In the genomic region with DNA sequence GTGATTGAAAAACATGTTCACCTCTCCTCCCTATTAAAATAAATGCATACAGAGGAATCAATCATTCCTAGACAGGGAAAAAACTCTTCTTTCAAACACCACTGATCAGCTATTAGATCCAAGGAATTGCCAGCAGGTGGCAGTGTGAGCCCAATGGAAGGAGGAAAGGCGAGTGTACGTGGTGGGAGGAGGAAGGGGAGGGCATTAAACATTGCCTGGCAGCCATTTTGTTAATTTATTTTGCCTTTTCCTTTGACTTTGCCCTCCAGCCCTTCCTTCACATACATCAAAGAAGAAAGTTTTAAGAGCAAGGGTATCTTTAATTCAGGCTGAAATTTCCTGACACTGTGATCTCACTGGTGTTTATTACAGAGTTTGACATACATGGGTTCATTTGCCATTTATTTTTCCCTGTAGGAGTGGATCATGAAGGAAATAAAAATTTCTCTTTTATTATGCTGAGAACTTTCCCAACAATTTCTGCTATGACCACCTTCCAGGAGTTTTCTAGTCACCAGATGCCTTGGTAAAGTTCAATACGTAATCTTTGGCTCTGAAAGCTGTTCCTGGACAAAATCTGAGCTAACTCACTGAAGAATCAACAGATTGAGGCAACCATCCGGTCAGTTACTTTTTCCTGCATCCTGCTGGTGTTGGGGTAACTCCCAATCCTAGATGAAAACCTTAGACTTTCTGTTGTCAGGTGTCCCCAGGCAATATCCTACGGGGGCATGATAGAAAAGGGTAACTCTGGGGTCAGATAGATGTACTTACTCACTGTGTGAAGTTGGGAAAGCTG, we compare ENCODE assay signal across 9 cellular contexts. TPM values are rescaled to one million over a fixed set of nuclear protein-coding genes. Genes with fewer than 3 reads are reported as not detected.
A peak's percentile ranks its signal among the peaks of the same experiment; 100 is the strongest.
DNase-seq lines count a peak whose midpoint lies in the region; ATAC-seq and TF ChIP-seq lines count a peak whose summit lies in the region.
"Had no signal": no experiment of that assay in that cellular context is flagged by ENCODE, and none has a peak within 500 bp of the region (broad histone marks: within the 10 kb centered on the region; RNA-seq: fewer than 3 reads in every experiment).

No MANE protein-coding gene starts in this region.

- peak; percentile 34 for ATAC-seq in activated naive CD8-positive, alpha-beta T cell treated with anti-CD3 and anti-CD28 coated beads, Interleukin-2, amount 10 ng/mL, durations not matched to agents 7 days and 5 days (ENCODE audit: low read depth)

- intact Hi-C loops in head of caudate nucleus (cut with DNase I): loop anchor here (5.0 to 10.0 kb wide), 2 partner anchors 76 to 438 kb away; a partner anchor contains a TSS
- intact Hi-C loops in testis (cut with DNase I; ENCODE audit: low total_unique reads): loop anchor here (5.0 to 10.0 kb wide), 3 partner anchors 91 to 438 kb away; a partner anchor contains a TSS

- no peaks in the 10 kb centered on the region for H3K9me3 Mint-ChIP-seq in activated naive CD8-positive, alpha-beta T cell treated with anti-CD3 and anti-CD28 coated beads, Interleukin-2, amount 10 ng/mL, durations not matched to agents 7 days and 5 days
- no peaks in the 10 kb centered on the region for H3K9me3 Mint-ChIP-seq in osteocyte (ENCODE audit: unreplicated experiment)

- WGBS in testis, 2 donors: 34 to 35% methylated on average over 5 of the region's 5 CpGs

- TF ChIP-seq CTCF in osteocyte (IDR thresholded peaks at IDR 0.05) (peak; percentile 90), testis (IDR thresholded peaks at IDR 0.05) (peak; percentile 86 to 96 (median 92))

- peak; percentile 89 for DNase-seq in COLO829 (ENCODE audit: low spot score)
- peak; percentile 9 for DNase-seq in GOT3 (lab: John Stamatoyannopoulos, UW)
- DNase-seq in NCI-H1092 (lab: John Stamatoyannopoulos, UW): peak; percentile 87
- peak; percentile 85 for DNase-seq in SKM-1 treated with dmso at 0.1 percent for 144 hours (lab: John Stamatoyannopoulos, UW; ENCODE audit: unreplicated experiment)
- DNase-seq in activated naive CD8-positive, alpha-beta T cell treated with anti-CD3 and anti-CD28 coated beads, Interleukin-2, amount 10 ng/mL, durations not matched to agents 7 days and 5 days: peak; percentile 77
- peak; percentile 74 to 97 (median 91) for DNase-seq in head of caudate nucleus
- peak; percentile 94 for DNase-seq in osteocyte (ENCODE audit: extremely low spot score, unreplicated experiment)
- peak; percentile 96 for DNase-seq in testis

- H3K27me3 ChIP-seq in testis: no peaks in the 10 kb centered on the region

- H3K4me3 ChIP-seq in testis: peak overlapping the region in 1 of 2 donors; percentile 81

- POLR2A ChIA-PET in activated naive CD8-positive, alpha-beta T cell treated with anti-CD3 and anti-CD28 coated beads, Interleukin-2, amount 10 ng/mL, durations not matched to agents 7 days and 5 days (lab: Charles Lee): interaction anchor here (0.6 to 2.2 kb wide), 10 partner anchors 9 to 438 kb away, joined by 3 to 16 read pairs (median 4); a partner anchor contains a TSS

- TF ChIP-seq POLR2A in testis (IDR thresholded peaks at IDR 0.05): no peak

- no peaks in the 10 kb centered on the region for H3K36me3 ChIP-seq in testis (ENCODE audit: low read depth, missing control alignments)

- peaks cover 5% of the 10 kb centered on the region for H3K36me3 Mint-ChIP-seq in activated naive CD8-positive, alpha-beta T cell treated with anti-CD3 and anti-CD28 coated beads, Interleukin-2, amount 10 ng/mL, durations not matched to agents 7 days and 5 days
- no peaks in the 10 kb centered on the region for H3K36me3 Mint-ChIP-seq in osteocyte (ENCODE audit: unreplicated experiment)

- peaks cover 16% of the 10 kb centered on the region for H3K4me1 ChIP-seq in testis

- H3K27me3 Mint-ChIP-seq in activated naive CD8-positive, alpha-beta T cell treated with anti-CD3 and anti-CD28 coated beads, Interleukin-2, amount 10 ng/mL, durations not matched to agents 7 days and 5 days: no peaks in the 10 kb centered on the region
- H3K27me3 Mint-ChIP-seq in osteocyte (ENCODE audit: unreplicated experiment): peaks cover 7% of the 10 kb centered on the region

- peaks cover 25% of the 10 kb centered on the region for H3K4me1 Mint-ChIP-seq in activated naive CD8-positive, alpha-beta T cell treated with anti-CD3 and anti-CD28 coated beads, Interleukin-2, amount 10 ng/mL, durations not matched to agents 7 days and 5 days
- H3K4me1 Mint-ChIP-seq in osteocyte (ENCODE audit: unreplicated experiment): peaks cover 42% of the 10 kb centered on the region

- no peaks in the 10 kb centered on the region for H3K9me3 ChIP-seq in testis

- peak overlapping the region; percentile 84 to 94 for H3K27ac ChIP-seq in testis

- peak overlapping the region; percentile 95 for H3K4me3 Mint-ChIP-seq in activated naive CD8-positive, alpha-beta T cell treated with anti-CD3 and anti-CD28 coated beads, Interleukin-2, amount 10 ng/mL, durations not matched to agents 7 days and 5 days
- peak overlapping the region; percentile 49 for H3K4me3 Mint-ChIP-seq in osteocyte (ENCODE audit: unreplicated experiment)

- H3K27ac Mint-ChIP-seq in activated naive CD8-positive, alpha-beta T cell treated with anti-CD3 and anti-CD28 coated beads, Interleukin-2, amount 10 ng/mL, durations not matched to agents 7 days and 5 days: peak overlapping the region; percentile 97
- peak overlapping the region; percentile 93 for H3K27ac Mint-ChIP-seq in osteocyte (ENCODE audit: unreplicated experiment)

RNA-seq across cellular contexts. Expression of a gene that starts 1.9 kb away (rescaled TPM):
- 1 to 10 TPM; 8.0 to 8.2 TPM for total RNA-seq in activated naive CD8-positive, alpha-beta T cell treated with anti-CD3 and anti-CD28 coated beads, Interleukin-2, amount 10 ng/mL, durations not matched to agents 7 days and 5 days
- total RNA-seq in osteocyte (7.6 and 8.5 TPM in 2 replicates), testis (1 to 10 TPM; 5.8 to 5.9 TPM)
- 5.7 TPM for polyA plus RNA-seq in testis (ENCODE audit: insufficient read depth, low read depth, low replicate concordance)

RNA-seq across cellular contexts. Expression of a gene that starts 6.8 kb away (rescaled TPM):
- under 1 TPM in 1 of 2 experiments, not detected in 1; 0.39 TPM for total RNA-seq in activated naive CD8-positive, alpha-beta T cell treated with anti-CD3 and anti-CD28 coated beads, Interleukin-2, amount 10 ng/mL, durations not matched to agents 7 days and 5 days
- total RNA-seq in osteocyte: not detected in 2 replicates
- total RNA-seq in testis: 1 to 10 TPM; 2.5 to 4.1 TPM
- 0.91 TPM for polyA plus RNA-seq in testis (ENCODE audit: insufficient read depth, low read depth, low replicate concordance)
- total RNA-seq: subcutaneous adipose tissue had no signal

RNA-seq across cellular contexts. Expression of a gene that starts 37.0 kb away (rescaled TPM):
- 1 to 10 TPM; 8.2 to 9.4 TPM for total RNA-seq in activated naive CD8-positive, alpha-beta T cell treated with anti-CD3 and anti-CD28 coated beads, Interleukin-2, amount 10 ng/mL, durations not matched to agents 7 days and 5 days
- 5.2 and 5.4 TPM in 2 replicates for total RNA-seq in osteocyte
- total RNA-seq in testis: 1 to 10 TPM; 5.1 to 6.0 TPM
- polyA plus RNA-seq in testis (ENCODE audit: insufficient read depth, low read depth, low replicate concordance): 6.7 TPM

RNA-seq across cellular contexts. Expression of a gene that starts 52.6 kb away (rescaled TPM):
- total RNA-seq in activated naive CD8-positive, alpha-beta T cell treated with anti-CD3 and anti-CD28 coated beads, Interleukin-2, amount 10 ng/mL, durations not matched to agents 7 days and 5 days: 10 to 100 TPM; 24.3 to 25.1 TPM
- total RNA-seq in osteocyte (10.2 and 10.6 TPM in 2 replicates), testis (10 to 100 TPM in 1 of 2 donors, 1 to 10 TPM in 1; 8.0 to 11.5 TPM)
- polyA plus RNA-seq in testis (ENCODE audit: insufficient read depth, low read depth, low replicate concordance): 8.0 TPM

Comparison
In these comparisons a context has a peak if more than half of its experiments do, and no peak if none do; other contexts are left out.
1. DNase-seq: peak in every context shown above with its lines; median percentile 96 in testis; 94 in osteocyte; 91 in head of caudate nucleus; 89 in COLO829; 87 in NCI-H1092; 85 in SKM-1 treated with dmso at 0.1 percent for 144 hours; 77 in activated naive CD8-positive, alpha-beta T cell treated with anti-CD3 and anti-CD28 coated beads, Interleukin-2, amount 10 ng/mL, durations not matched to agents 7 days and 5 days; 9 in GOT3.